29 cellular contexts compared by ENCODE assay signal in genomic region chr5:90561766-90562165, GRCh38. TPM values are rescaled to one million over a fixed set of nuclear protein-coding genes. Genes with fewer than 3 reads are reported as not detected.
"Had no signal": no experiment of that assay in that cellular context is flagged by ENCODE, and none has a peak within 500 bp of the region (broad histone marks: within the 10 kb centered on the region; RNA-seq: fewer than 3 reads in every experiment).

No MANE protein-coding gene starts in this region.

- H3K36me3 ChIP-seq: breast epithelium, left ventricle myocardium inferior, pancreas, thyroid gland, upper lobe of right lung had no signal

- H3K79me2 ChIP-seq: hepatocyte had no signal

- DNase-seq: activated CD4-positive, alpha-beta T cell treated with anti-CD3 and anti-CD28 coated beads for 4 hours; activated CD4-positive, alpha-beta T cell treated with anti-CD3 and anti-CD28 coated beads, Interleukin-2, amount 50 U/mL, for 48 hours; activated CD4-positive, CD25-positive, alpha-beta regulatory T cell; activated CD8-positive, alpha-beta memory T cell treated with anti-CD3 and anti-CD28 coated beads, Interleukin-2, amount 50 U/mL, for 48 hours; activated naive CD4-positive, alpha-beta T cell; activated naive CD8-positive, alpha-beta T cell treated with anti-CD3 and anti-CD28 coated beads for 36 hours; activated T-cell treated with anti-CD3 and anti-CD28 coated beads, Interleukin-2, amount 50 U/mL, for 4 hours; effector memory CD4-positive, alpha-beta T cell; glutamatergic neuron; left ventricle myocardium inferior; naive thymus-derived CD4-positive, alpha-beta T cell; pancreas; right cardiac atrium; stimulated activated CD4-positive, alpha-beta T cell treated with anti-CD3 and anti-CD28 coated beads, Interleukin-12 subunit alpha, Interleukin-12 subunit beta, amount 100 ng/mL, for 4 hours; stimulated activated CD4-positive, alpha-beta T cell treated with anti-CD3 and anti-CD28 coated beads, Interleukin-4, amount 100 ng/mL, for 4 hours; substantia nigra; T1000; upper lobe of right lung had no signal

- H3K4me3 ChIP-seq: breast epithelium, hepatocyte, left ventricle myocardium inferior, pancreas, thyroid gland, upper lobe of right lung had no signal

- H3K9me3 Mint-ChIP-seq: activated naive CD8-positive, alpha-beta T cell treated with anti-CD3 and anti-CD28 coated beads for 36 hours; activated T-cell treated with anti-CD3 and anti-CD28 coated beads, Interleukin-2, amount 50 U/mL, for 4 hours; activated T-helper 2 cell treated with anti-CD3 and anti-CD28 coated beads, Interferon-gamma antibody, Interleukin-2, Interleukin-4, amounts not matched to agents 10 μg/mL and 5 μg/mL and 100 μg/mL, durations not matched to agents 14 hours and 24 hours and 36 hours; stimulated activated naive CD8-positive, alpha-beta T cell treated with anti-CD3 and anti-CD28 coated beads, Interleukin-15, Interleukin-2, amounts not matched to agents 100 ng/mL and 50 ng/mL, for 24 hours had no signal

- ATAC-seq: activated T-cell treated with anti-CD3 and anti-CD28 coated beads, Interleukin-2, amount 50 U/mL, for 4 hours; esophagus mucosa; naive thymus-derived CD4-positive, alpha-beta T cell; pancreas; right cardiac atrium; upper lobe of right lung had no signal

- H3K9me3 ChIP-seq: breast epithelium, left ventricle myocardium inferior, pancreas, thyroid gland, upper lobe of right lung had no signal

- H2AFZ ChIP-seq: hepatocyte had no signal

- H3K27me3 ChIP-seq: thyroid gland had no signal

- H3K36me3 Mint-ChIP-seq: activated naive CD8-positive, alpha-beta T cell treated with anti-CD3 and anti-CD28 coated beads for 36 hours had no signal

- FAIRE-seq: astrocyte, colon, endothelial cell of umbilical vein, frontal cortex, pancreas had no signal

- H3K27ac ChIP-seq: left ventricle myocardium inferior, pancreas, thyroid gland, upper lobe of right lung had no signal

- H3K27ac Mint-ChIP-seq: activated naive CD8-positive, alpha-beta T cell treated with anti-CD3 and anti-CD28 coated beads for 36 hours; activated T-helper 2 cell treated with anti-CD3 and anti-CD28 coated beads, Interferon-gamma antibody, Interleukin-2, Interleukin-4, amounts not matched to agents 10 μg/mL and 5 μg/mL and 100 μg/mL, durations not matched to agents 14 hours and 24 hours and 36 hours; naive thymus-derived CD4-positive, alpha-beta T cell; stimulated activated naive CD8-positive, alpha-beta T cell treated with anti-CD3 and anti-CD28 coated beads, Interleukin-15, Interleukin-2, amounts not matched to agents 100 ng/mL and 50 ng/mL, for 24 hours had no signal

- H3K4me3 Mint-ChIP-seq: activated naive CD8-positive, alpha-beta T cell treated with anti-CD3 and anti-CD28 coated beads for 36 hours; activated T-cell treated with anti-CD3 and anti-CD28 coated beads, Interleukin-2, amount 50 U/mL, for 4 hours; central memory CD8-positive, alpha-beta T cell; naive thymus-derived CD4-positive, alpha-beta T cell; stimulated activated naive CD8-positive, alpha-beta T cell treated with anti-CD3 and anti-CD28 coated beads, Interleukin-15, Interleukin-2, amounts not matched to agents 100 ng/mL and 50 ng/mL, for 24 hours had no signal

RNA-seq across cellular contexts. Expression of gene ADGRV1, which starts 3.2 kb away (rescaled TPM):
- total RNA-seq: left ventricle myocardium inferior had no signal
- polyA plus RNA-seq: naive thymus-derived CD4-positive, alpha-beta T cell had no signal
